Comparison of ENCODE assay signal across 8 cellular contexts in genomic region chr17:2050871-2051387, GRCh38.
A peak's percentile ranks its signal among the peaks of the same experiment; 100 is the strongest.
DNase-seq lines count a peak whose midpoint lies in the region; ATAC-seq, FAIRE-seq and TF ChIP-seq lines count a peak whose summit lies in the region.

No MANE protein-coding gene starts in this region.

- H3K4me1 Mint-ChIP-seq in stimulated activated effector memory CD8-positive, alpha-beta T cell treated with anti-CD3 and anti-CD28 coated beads, Interleukin-12 subunit alpha, Interleukin-12 subunit beta, amount 100 ng/mL, for 72 hours: peaks cover 36% of the 10 kb centered on the region

- H3K36me3 ChIP-seq in RWPE2 (ENCODE audit: low read depth): no peaks in the 10 kb centered on the region

- H3K4me3 Mint-ChIP-seq in stimulated activated effector memory CD8-positive, alpha-beta T cell treated with anti-CD3 and anti-CD28 coated beads, Interleukin-12 subunit alpha, Interleukin-12 subunit beta, amount 100 ng/mL, for 72 hours: peak overlapping the region; percentile 43

- DNase-seq in NCI-H82 (lab: John Stamatoyannopoulos, UW): peak; percentile 73
- no peak for DNase-seq in NCI-H82 treated with DMSO at 0.1 percent for 48 hours (lab: John Stamatoyannopoulos, UW; ENCODE audit: unreplicated experiment)
- no peak for DNase-seq in RWPE2 (ENCODE audit: low spot score)
- peak; percentile 48 for DNase-seq in fibroblast of peridontal ligament (ENCODE audit: extremely low read depth)
- no peak for DNase-seq in stimulated activated effector memory CD8-positive, alpha-beta T cell treated with anti-CD3 and anti-CD28 coated beads, Interleukin-12 subunit alpha, Interleukin-12 subunit beta, amount 100 ng/mL, for 72 hours (ENCODE audit: low spot score in 2 of 2)
- no peak for DNase-seq in NCI-H1048 (lab: John Stamatoyannopoulos, UW)
- DNase-seq in HTR-8/SVneo (ENCODE audit: insufficient read length, low spot score): no peak

- TF ChIP-seq CTCF in RWPE2 (IDR thresholded peaks at IDR 0.05; ENCODE audit: poor library complexity, severe bottlenecking): no peak

- H3K4me1 ChIP-seq in RWPE2 (ENCODE audit: insufficient read depth, poor library complexity, severe bottlenecking): no peaks in the 10 kb centered on the region

- H3K36me3 Mint-ChIP-seq in stimulated activated effector memory CD8-positive, alpha-beta T cell treated with anti-CD3 and anti-CD28 coated beads, Interleukin-12 subunit alpha, Interleukin-12 subunit beta, amount 100 ng/mL, for 72 hours: peaks cover 27% of the 10 kb centered on the region

- no peak for FAIRE-seq in HTR-8/SVneo (lab: Jason Lieb, UNC)

- no peak overlapping the region for H3K27ac Mint-ChIP-seq in stimulated activated effector memory CD8-positive, alpha-beta T cell treated with anti-CD3 and anti-CD28 coated beads, Interleukin-12 subunit alpha, Interleukin-12 subunit beta, amount 100 ng/mL, for 72 hours

- no peak overlapping the region for H3K27ac ChIP-seq in RWPE2 (ENCODE audit: poor library complexity, severe bottlenecking)

- no peaks in the 10 kb centered on the region for H3K9me3 ChIP-seq in RWPE2 (ENCODE audit: severe bottlenecking)

- no peaks in the 10 kb centered on the region for H3K9me3 Mint-ChIP-seq in stimulated activated effector memory CD8-positive, alpha-beta T cell treated with anti-CD3 and anti-CD28 coated beads, Interleukin-12 subunit alpha, Interleukin-12 subunit beta, amount 100 ng/mL, for 72 hours

- H3K27me3 ChIP-seq in RWPE2 (ENCODE audit: insufficient read depth, poor library complexity, severe bottlenecking): peaks cover 2% of the 10 kb centered on the region

- H3K4me3 ChIP-seq in RWPE2 (ENCODE audit: severe bottlenecking): peak overlapping the region; percentile 79

- ATAC-seq in RWPE2 (ENCODE audit: low read depth): no peak
- ATAC-seq in stimulated activated effector memory CD8-positive, alpha-beta T cell treated with anti-CD3 and anti-CD28 coated beads, Interleukin-12 subunit alpha, Interleukin-12 subunit beta, amount 100 ng/mL, for 72 hours: no peak
- no peak for ATAC-seq in GM21381 (IDR thresholded peaks at IDR 0.05; ENCODE audit: unreplicated experiment)

Comparison
In these comparisons a context has a peak if more than half of its experiments do, and no peak if none do; other contexts are left out.
1. DNase-seq: peak in NCI-H82 (single experiment) and fibroblast of peridontal ligament (single experiment); none in NCI-H82 treated with DMSO at 0.1 percent for 48 hours (single experiment), RWPE2 (single experiment), stimulated activated effector memory CD8-positive, alpha-beta T cell treated with anti-CD3 and anti-CD28 coated beads, Interleukin-12 subunit alpha, Interleukin-12 subunit beta, amount 100 ng/mL, for 72 hours (0 of 2), NCI-H1048 (single experiment) and HTR-8/SVneo (single experiment).